Comparison of ENCODE assay signal across 33 cellular contexts in the genomic region with DNA sequence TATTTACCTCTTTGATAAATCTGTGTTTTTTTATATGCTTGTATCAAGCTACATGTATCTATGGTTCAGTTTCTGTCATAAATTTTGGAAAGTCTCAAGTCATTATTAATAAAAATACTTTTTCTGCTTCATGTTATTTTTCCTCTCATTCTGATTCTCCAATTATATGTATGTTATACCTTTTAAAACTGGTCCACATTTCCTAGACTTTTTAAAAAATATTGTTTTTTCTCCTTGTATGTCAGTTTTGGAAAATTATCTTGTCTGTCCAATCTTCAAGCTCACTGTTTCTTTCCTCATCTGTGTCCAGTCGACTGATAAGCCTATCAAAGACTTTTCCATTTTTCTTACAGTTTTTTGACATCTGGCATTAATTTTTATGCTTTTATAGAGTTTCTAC.
"Had no signal": no experiment of that assay in that cellular context is flagged by ENCODE, and none has a peak within 500 bp of the region (broad histone marks: within the 10 kb centered on the region; RNA-seq: fewer than 3 reads in every experiment).

No MANE protein-coding gene starts in this region.

- H3K36me3 Mint-ChIP-seq: mesothelial cell of epicardium; naive B cell; neural progenitor cell; stimulated activated effector memory CD8-positive, alpha-beta T cell treated with anti-CD3 and anti-CD28 coated beads, Interleukin-12 subunit alpha, Interleukin-12 subunit beta, amount 100 ng/mL, for 72 hours had no signal

- H3K27me3 Mint-ChIP-seq: stimulated activated naive CD8-positive, alpha-beta T cell treated with anti-CD3 and anti-CD28 coated beads, Interleukin-15, Interleukin-2, amounts not matched to agents 100 ng/mL and 50 ng/mL, for 24 hours had no signal

- H3K4me3 Mint-ChIP-seq: immature natural killer cell; mesothelial cell of epicardium; naive B cell; natural killer cell; nephron progenitor cell; neural progenitor cell; stimulated activated effector memory CD8-positive, alpha-beta T cell treated with anti-CD3 and anti-CD28 coated beads, Interleukin-12 subunit alpha, Interleukin-12 subunit beta, amount 100 ng/mL, for 72 hours; stimulated activated naive CD8-positive, alpha-beta T cell treated with anti-CD3 and anti-CD28 coated beads, Interleukin-15, Interleukin-2, amounts not matched to agents 100 ng/mL and 50 ng/mL, for 24 hours had no signal

- DNase-seq: hypothalamus; immature natural killer cell; kidney; left colon; left lung; lower lobe of right lung; mammary epithelial cell; mesendoderm; naive B cell; natural killer cell; nephron progenitor cell; occipital lobe; ovary; retina; right cardiac atrium; stimulated activated CD4-positive, alpha-beta T cell treated with anti-CD3 and anti-CD28 coated beads, Interleukin-12 subunit alpha, Interleukin-12 subunit beta, amount 100 ng/mL, for 4 hours; stimulated activated CD4-positive, alpha-beta T cell treated with anti-CD3 and anti-CD28 coated beads, Interleukin-15, amount 100 ng/mL, for 24 hours; stimulated activated CD4-positive, alpha-beta T cell treated with anti-CD3 and anti-CD28 coated beads, Interleukin-2, amount 100 ng/mL, for 24 hours; stimulated activated CD4-positive, alpha-beta T cell treated with anti-CD3 and anti-CD28 coated beads, Interleukin-4, amount 100 ng/mL, for 1 hour; stimulated activated naive CD4-positive, alpha-beta T cell; tibial artery; trophoblast cell; upper lobe of right lung had no signal

- H3K4me1 ChIP-seq: left lung, lower lobe of right lung, neural progenitor cell, prostate gland, suprapubic skin, tibial artery, upper lobe of right lung had no signal

- H3K27ac ChIP-seq: left lung, lower lobe of right lung, neural progenitor cell, neutrophil, ovary, prostate gland, skin epidermis, suprapubic skin, thoracic aorta, tibial artery, upper lobe of right lung had no signal

- H3K27ac Mint-ChIP-seq: immature natural killer cell; mesothelial cell of epicardium; naive B cell; natural killer cell; nephron progenitor cell; neural progenitor cell; stimulated activated effector memory CD8-positive, alpha-beta T cell treated with anti-CD3 and anti-CD28 coated beads, Interleukin-12 subunit alpha, Interleukin-12 subunit beta, amount 100 ng/mL, for 72 hours; stimulated activated naive CD8-positive, alpha-beta T cell treated with anti-CD3 and anti-CD28 coated beads, Interleukin-15, Interleukin-2, amounts not matched to agents 100 ng/mL and 50 ng/mL, for 24 hours had no signal

- H3K9me3 ChIP-seq: lower lobe of right lung, neutrophil, ovary, prostate gland, upper lobe of right lung had no signal

- H3K4me1 Mint-ChIP-seq: immature natural killer cell; naive B cell; natural killer cell; nephron progenitor cell; neural progenitor cell; stimulated activated effector memory CD8-positive, alpha-beta T cell treated with anti-CD3 and anti-CD28 coated beads, Interleukin-12 subunit alpha, Interleukin-12 subunit beta, amount 100 ng/mL, for 72 hours had no signal

- H3K36me3 ChIP-seq: left lung, lower lobe of right lung, neural progenitor cell, neutrophil, ovary, prostate gland, suprapubic skin, thoracic aorta, tibial artery, upper lobe of right lung had no signal

- H3K4me3 ChIP-seq: left lung, lower lobe of right lung, neural progenitor cell, ovary, prostate gland, skin epidermis, suprapubic skin, thoracic aorta, tibial artery, upper lobe of right lung had no signal

- ATAC-seq: left colon; left lung; lower lobe of right lung; natural killer cell; right cardiac atrium; sciatic nerve; stimulated activated effector memory CD8-positive, alpha-beta T cell treated with anti-CD3 and anti-CD28 coated beads, Interleukin-12 subunit alpha, Interleukin-12 subunit beta, amount 100 ng/mL, for 72 hours; upper lobe of right lung had no signal
